In genomic region chr2:69310267-69310666, GRCh38 we compare ENCODE assay signal across 13 cellular contexts.
DNase-seq lines count a peak whose midpoint lies in the region; ATAC-seq, FAIRE-seq and TF ChIP-seq lines count a peak whose summit lies in the region.
"Had no signal": no experiment of that assay in that cellular context is flagged by ENCODE, and none has a peak within 500 bp of the region (broad histone marks: within the 10 kb centered on the region; RNA-seq: fewer than 3 reads in every experiment).

No MANE protein-coding gene starts in this region.

- ATAC-seq in GM23338 (no peak), mucosa of descending colon (no peak)
- ATAC-seq: GM12878 had no signal

- no peak overlapping the region; the same call in 1 of the 2 replicates for H3K4me2 ChIP-seq in GM23338

- H3K27me3 Mint-ChIP-seq in GM23338 (ENCODE audit: insufficient read depth, low read depth, poor library complexity) = peaks cover 14% of the 10 kb centered on the region

- TF ChIP-seq POLR2A in spleen (IDR thresholded peaks at IDR 0.05) = no peak
- TF ChIP-seq POLR2A in GM12891 (IDR thresholded peaks at IDR 0.05; ENCODE audit: low read depth, low read length) = no peak

- no peak overlapping the region for H3K4me3 Mint-ChIP-seq in GM23338

- TF ChIP-seq CTCF in GM23338 (conservative IDR thresholded peaks at IDR 0.05; ENCODE audit: low read depth in 2 of 2) (no peak), mucosa of descending colon (IDR thresholded peaks at IDR 0.05) (no peak), spleen (IDR thresholded peaks at IDR 0.05 in 8 of 11, conservative IDR thresholded peaks at IDR 0.05 in 3 of 11) (no peak)

- H4K20me1 ChIP-seq in GM23338 (replicated peaks; ENCODE audit: insufficient read depth) = no peaks in the 10 kb centered on the region

- WGBS in spleen, 5 donors = 73 to 91% (median 90%) methylated on average over 8 to 12 of the region's 12 CpGs

- H3K27ac ChIP-seq in GM23338 (ENCODE audit: low read depth) (peak overlapping the region; percentile 59; the same call in 1 of the 2 replicates), cingulate gyrus (ENCODE audit: low read depth, low read length) (peak overlapping the region; percentile 69), spleen (peak overlapping the region in 7 of 8 donors; percentile 9 to 82 (median 56))

- intact Hi-C loops in mucosa of descending colon (cut with DNase I, micrococcal nuclease) = no loop called here
- intact Hi-C loops in spleen (cut with DNase I; ENCODE audit: low total_unique reads) = no loop called here

- H3K9me3 ChIP-seq in mucosa of descending colon (peaks cover 5% of the 10 kb centered on the region), spleen (peaks cover 0 to 7% (median 3%) of the 10 kb centered on the region in 8 donors)

- 0 out of 2 replicates have a peak, but pooled peaks cover 2% of the 10 kb centered on the region for H3F3A ChIP-seq in GM23338 (replicated peaks; ENCODE audit: low read depth)

- DNase-seq in GM23338 (ENCODE audit: low spot score) (no peak), mucosa of descending colon (peak; percentile 28 to 58 (median 47)), spleen (no peak), iPS-NIHi7 (ENCODE audit: extremely low spot score) (no peak), foreskin melanocyte (no peak), GF-D8 (lab: John Stamatoyannopoulos, UW) (no peak), GM12891 (ENCODE audit: insufficient read length, low spot score) (no peak)
- DNase-seq: DND-41, Kasumi-1, NCI-H2081 treated with DMSO at 0.1 percent for 48 hours had no signal

- peaks cover 7% of the 10 kb centered on the region; the same call in 2 of the 3 replicates for H3K36me3 Mint-ChIP-seq in GM23338 (ENCODE audit: low read depth)

- no peaks in the 10 kb centered on the region for H3K9me2 ChIP-seq in GM23338 (ENCODE audit: insufficient read depth)

- H3K27me3 ChIP-seq in GM23338 (ENCODE audit: insufficient read depth) (peaks cover 17% of the 10 kb centered on the region), spleen (replicated peaks in 1 of 7) (peaks cover 0 to 25% (median 15%) of the 10 kb centered on the region in 7 donors)

- peaks cover 17% of the 10 kb centered on the region for H3K4me1 Mint-ChIP-seq in GM23338

- H3K27ac Mint-ChIP-seq in GM23338 = no peak overlapping the region; the same call in 1 of the 2 replicates

- H3K4me1 ChIP-seq in GM23338 (ENCODE audit: insufficient read depth) (peaks cover 6% of the 10 kb centered on the region; the same call in 1 of the 2 replicates), mucosa of descending colon (ENCODE audit: low read depth) (peaks cover 28% of the 10 kb centered on the region), spleen (peaks cover 11 to 41% (median 25%) of the 10 kb centered on the region in 6 donors)

- no peaks in the 10 kb centered on the region for H3K79me2 ChIP-seq in GM23338 (replicated peaks; ENCODE audit: insufficient read depth)

- FAIRE-seq in GM12891 (lab: Jason Lieb, UNC) = no peak
- FAIRE-seq: endothelial cell of umbilical vein, GM12878 had no signal

- peaks cover 8% of the 10 kb centered on the region for H3K9me3 Mint-ChIP-seq in GM23338

- H2AFZ ChIP-seq in GM23338 = no peak overlapping the region

- H3K36me3 ChIP-seq in GM23338 (ENCODE audit: insufficient read depth) = no peaks in the 10 kb centered on the region
- H3K36me3 ChIP-seq in mucosa of descending colon (ENCODE audit: low read depth) = no peaks in the 10 kb centered on the region
- H3K36me3 ChIP-seq in spleen = no peaks in the 10 kb centered on the region

- H3K4me3 ChIP-seq in GM23338 = no peak overlapping the region
- no peak overlapping the region for H3K4me3 ChIP-seq in mucosa of descending colon
- no peak overlapping the region for H3K4me3 ChIP-seq in spleen
- H3K4me3 ChIP-seq: GM12878 had no signal

TF ChIP-seq in GM23338, 12 proteins besides CTCF, POLR2A, EP300 and RAD21 (continues in another document):
- no peak for TF ChIP-seq ZNF114 (CRISPR knock-in tag; IDR thresholded peaks at IDR 0.05)
- TF ChIP-seq ZNF331 (CRISPR knock-in tag; IDR thresholded peaks at IDR 0.05; ENCODE audit: low read depth) = no peak
- TF ChIP-seq ETS1 (IDR thresholded peaks at IDR 0.05) = no peak
- no peak for TF ChIP-seq NANOG (IDR thresholded peaks at IDR 0.05; ENCODE audit: borderline replicate concordance)
- TF ChIP-seq JUNB (IDR thresholded peaks at IDR 0.05; ENCODE audit: unreplicated experiment) = no peak
- TF ChIP-seq STAT1 (IDR thresholded peaks at IDR 0.05; ENCODE audit: unreplicated experiment) = no peak
- no peak for TF ChIP-seq EZH2phosphoT487 (IDR thresholded peaks at IDR 0.05; ENCODE audit: unreplicated experiment)
- no peak for TF ChIP-seq REST (IDR thresholded peaks at IDR 0.05; ENCODE audit: unreplicated experiment)

TF ChIP-seq in GM12891, 5 proteins besides CTCF, POLR2A, EP300 and RAD21:
- TF ChIP-seq POU2F2 (IDR thresholded peaks at IDR 0.05; ENCODE audit: low read depth, low read length) = no peak
- TF ChIP-seq POLR2AphosphoS5 (IDR thresholded peaks at IDR 0.05; ENCODE audit: low read depth, low read length) = no peak
- no peak for TF ChIP-seq PAX5 (IDR thresholded peaks at IDR 0.05; ENCODE audit: insufficient read depth, low read length, severe bottlenecking)
- no peak for TF ChIP-seq TAF1 (IDR thresholded peaks at IDR 0.05; ENCODE audit: low read depth, low read length)
- no peak for TF ChIP-seq SPI1 (IDR thresholded peaks at IDR 0.05; ENCODE audit: low read depth, low read length)

Comparison
In these comparisons a context has a peak if more than half of its experiments do, and no peak if none do; other contexts are left out.
1. DNase-seq: peak in mucosa of descending colon (3 of 3); none in GM23338 (single experiment), spleen (single experiment), iPS-NIHi7 (single experiment), foreskin melanocyte (single experiment), GF-D8 (single experiment) and GM12891 (single experiment).
2. Peak in every context shown above with its lines, with median percentiles within 50 percentile points of each other: H3K27ac ChIP-seq.